In genomic region chr1:153921080-153921802, GRCh38 we compare ENCODE assay signal across 8 cellular contexts. TPM values are rescaled to one million over a fixed set of nuclear protein-coding genes. Genes with fewer than 3 reads are reported as not detected.
A peak's percentile ranks its signal among the peaks of the same experiment; 100 is the strongest.
DNase-seq lines count a peak whose midpoint lies in the region; ATAC-seq and TF ChIP-seq lines count a peak whose summit lies in the region.

No MANE protein-coding gene starts in this region.

- no peak for ATAC-seq in CD4-positive, alpha-beta T cell (ENCODE audit: poor library complexity)

- TF ChIP-seq CTCF in CD4-positive, alpha-beta T cell (IDR thresholded peaks at IDR 0.05), result no peak
- TF ChIP-seq CTCF in OCI-LY1 (IDR thresholded peaks at IDR 0.05; ENCODE audit: low read length), result no peak
- TF ChIP-seq CTCF in endothelial cell (IDR thresholded peaks at IDR 0.05; ENCODE audit: unreplicated experiment), result no peak
- no peak for TF ChIP-seq CTCF in neutrophil (IDR thresholded peaks at IDR 0.05)

- CTCF ChIA-PET in CD4-positive, alpha-beta T cell (lab: Charles Lee), result interaction anchor here (1.1 to 3.3 kb wide), 3 partner anchors 25 to 100 kb away, joined by 3 to 26 read pairs (median 3); partner anchors contain the start of gene DENND4B

- H3K27me3 Mint-ChIP-seq in CD4-positive, alpha-beta T cell, result peaks cover 6% of the 10 kb centered on the region
- H3K27me3 Mint-ChIP-seq in endothelial cell (ENCODE audit: unreplicated experiment), result peaks cover 5% of the 10 kb centered on the region

- peaks cover 59% of the 10 kb centered on the region for H3K79me2 ChIP-seq in OCI-LY1 (ENCODE audit: insufficient read depth, low read length)

- H2AFZ ChIP-seq in OCI-LY1 (ENCODE audit: low read length), result no peak overlapping the region

- H3K4me3 ChIP-seq in OCI-LY1 (ENCODE audit: low read depth, low read length, poor library complexity, severe bottlenecking) (peak overlapping the region; percentile 83), neutrophil (ENCODE audit: low read depth in 1 of 2, low read length in 1 of 2) (peak overlapping the region; percentile 75 to 95)

- POLR2A ChIA-PET in CD4-positive, alpha-beta T cell (lab: Charles Lee), result interaction anchor here (1.0 to 5.2 kb wide), 7 partner anchors 24 to 69 kb away, joined by 3 to 143 read pairs (median 4); partner anchors contain the start of genes CREB3L4, CRTC2, DENND4B and JTB

- H3K4me1 ChIP-seq in OCI-LY1 (ENCODE audit: insufficient read depth, low read length, severe bottlenecking) (peaks cover 34% of the 10 kb centered on the region), neutrophil (ENCODE audit: control insufficient read depth in 1 of 2, insufficient read depth in 1 of 2, low read depth in 1 of 2, low read length in 1 of 2) (peaks cover 37 to 38% of the 10 kb centered on the region in 2 experiments)

- peaks cover 61% of the 10 kb centered on the region for H3K36me3 Mint-ChIP-seq in CD4-positive, alpha-beta T cell (ENCODE audit: low read depth)
- H3K36me3 Mint-ChIP-seq in endothelial cell (ENCODE audit: low read depth, unreplicated experiment), result no peaks in the 10 kb centered on the region

- H3K4me3 Mint-ChIP-seq in CD4-positive, alpha-beta T cell, result peak overlapping the region; percentile 96
- peak overlapping the region; percentile 93 for H3K4me3 Mint-ChIP-seq in endothelial cell (ENCODE audit: unreplicated experiment)

- intact Hi-C loops in CD4-positive, alpha-beta T cell (cut with DNase I, micrococcal nuclease), result loop anchor here (2.0 to 10.0 kb wide), 5 partner anchors 36 to 304 kb away; partner anchors contain the start of genes CRTC2 (in 1 of the 2), ILF2 (in 1 of the 2), NPR1 (in 1 of the 2) and RAB13 (in 1 of the 2)

- H3K9me2 ChIP-seq in OCI-LY1 (ENCODE audit: low read depth, low read length), result no peaks in the 10 kb centered on the region

- H3K9me3 Mint-ChIP-seq in CD4-positive, alpha-beta T cell, result no peaks in the 10 kb centered on the region
- H3K9me3 Mint-ChIP-seq in endothelial cell (ENCODE audit: unreplicated experiment), result no peaks in the 10 kb centered on the region

- H3K4me2 ChIP-seq in OCI-LY1 (ENCODE audit: low read length), result peak overlapping the region; percentile 95

- H3K4me1 Mint-ChIP-seq in CD4-positive, alpha-beta T cell (ENCODE audit: low read depth), result peaks cover 65% of the 10 kb centered on the region
- H3K4me1 Mint-ChIP-seq in endothelial cell (ENCODE audit: unreplicated experiment), result peaks cover 27% of the 10 kb centered on the region

- H3K9ac ChIP-seq in OCI-LY1 (ENCODE audit: low read length), result peak overlapping the region; percentile 87

- H3K27ac ChIP-seq in CD4-positive, alpha-beta T cell (ENCODE audit: low read depth, low read length), result peak overlapping the region; percentile 83
- H3K27ac ChIP-seq in OCI-LY1 (ENCODE audit: low read depth, low read length, poor library complexity, severe bottlenecking) (peak overlapping the region; percentile 70), neutrophil (peak overlapping the region; percentile 98)

- DNase-seq in CD4-positive, alpha-beta T cell, result no peak
- DNase-seq in endothelial cell (ENCODE audit: low spot score) (no peak), NCI-H345 (lab: John Stamatoyannopoulos, UW) (no peak), HCEC 1CT (no peak), NCI-H510A (lab: John Stamatoyannopoulos, UW) (no peak), ecto neural progenitor cell (ENCODE audit: low spot score) (no peak)

- no peaks in the 10 kb centered on the region for H3K9me3 ChIP-seq in CD4-positive, alpha-beta T cell (ENCODE audit: control insufficient read depth, low read length)
- H3K9me3 ChIP-seq in OCI-LY1 (ENCODE audit: low read length), result no peaks in the 10 kb centered on the region
- no peaks in the 10 kb centered on the region for H3K9me3 ChIP-seq in neutrophil

- peaks cover 29% of the 10 kb centered on the region for H3K36me3 ChIP-seq in OCI-LY1 (ENCODE audit: insufficient read depth, low read length)
- peaks cover 8% of the 10 kb centered on the region for H3K36me3 ChIP-seq in neutrophil

- H4K20me1 ChIP-seq in OCI-LY1 (ENCODE audit: insufficient read depth, low read length), result peaks cover 3% of the 10 kb centered on the region; the same call in 1 of the 2 replicates

- peak overlapping the region; percentile 99 for H3K27ac Mint-ChIP-seq in CD4-positive, alpha-beta T cell
- peak overlapping the region; percentile 86 for H3K27ac Mint-ChIP-seq in endothelial cell (ENCODE audit: unreplicated experiment)

- H3K27me3 ChIP-seq in CD4-positive, alpha-beta T cell (ENCODE audit: control insufficient read depth, insufficient read depth, low read length), result no peaks in the 10 kb centered on the region
- no peaks in the 10 kb centered on the region for H3K27me3 ChIP-seq in OCI-LY1 (ENCODE audit: insufficient read depth, low read length)
- H3K27me3 ChIP-seq in neutrophil, result no peaks in the 10 kb centered on the region

- H3F3A ChIP-seq in OCI-LY1 (ENCODE audit: insufficient read depth, low read length), result no peaks in the 10 kb centered on the region

RNA-seq across cellular contexts. Expression of gene GATAD2B, which starts 1.5 kb away (rescaled TPM):
- total RNA-seq in CD4-positive, alpha-beta T cell, result 10 to 100 TPM; 51.6 to 52.3 TPM
- total RNA-seq in endothelial cell (ENCODE audit: unreplicated experiment), result 45.4 TPM

RNA-seq across cellular contexts. Expression of gene DENND4B, which starts 25.3 kb away (rescaled TPM):
- 10 to 100 TPM; 87.0 to 98.7 TPM for total RNA-seq in CD4-positive, alpha-beta T cell
- 53.1 TPM for total RNA-seq in endothelial cell (ENCODE audit: unreplicated experiment)

RNA-seq across cellular contexts. Expression of gene CRTC2, which starts 37.2 kb away (rescaled TPM):
- total RNA-seq in CD4-positive, alpha-beta T cell, result 100 to 1,000 TPM; 147 to 152 TPM
- total RNA-seq in endothelial cell (ENCODE audit: unreplicated experiment), result 69.9 TPM

RNA-seq across cellular contexts. Expression of gene SLC39A1, which starts 42.1 kb away (rescaled TPM):
- total RNA-seq in CD4-positive, alpha-beta T cell, result 1 to 10 TPM; 6.4 to 6.9 TPM
- 136 TPM for total RNA-seq in endothelial cell (ENCODE audit: unreplicated experiment)

RNA-seq across cellular contexts. Expression of gene CREB3L4, which starts 46.5 kb away (rescaled TPM):
- total RNA-seq in CD4-positive, alpha-beta T cell, result 1 to 10 TPM; 2.9 to 3.9 TPM
- 13.2 TPM for total RNA-seq in endothelial cell (ENCODE audit: unreplicated experiment)
